ENCODE assay signal across 22 cellular contexts in genomic region chr11:89960841-89961240, GRCh38. TPM values are rescaled to one million over a fixed set of nuclear protein-coding genes. Genes with fewer than 3 reads are reported as not detected.
"Had no signal": no experiment of that assay in that cellular context is flagged by ENCODE, and none has a peak within 500 bp of the region (broad histone marks: within the 10 kb centered on the region; RNA-seq: fewer than 3 reads in every experiment).

No MANE protein-coding gene starts in this region.

RNA-seq across cellular contexts. Expression of gene TRIM64, which starts 5.0 kb away (rescaled TPM):
- total RNA-seq: activated CD4-positive, alpha-beta memory T cell treated with anti-CD3 and anti-CD28 coated beads for 36 hours; activated CD4-positive, alpha-beta T cell treated with anti-CD3 and anti-CD28 coated beads, Interleukin-2, amount 10 ng/mL, durations not matched to agents 24 days and 14 days; activated CD8-positive, alpha-beta memory T cell treated with anti-CD3 and anti-CD28 coated beads for 36 hours; activated CD8-positive, alpha-beta T cell treated with anti-CD3 and anti-CD28 coated beads for 36 hours; activated naive CD4-positive, alpha-beta T cell treated with anti-CD3 and anti-CD28 coated beads for 36 hours; activated naive CD4-positive, alpha-beta T cell treated with anti-CD3 and anti-CD28 coated beads, Interleukin-2, amount 50 U/mL, for 72 hours; activated naive CD8-positive, alpha-beta T cell treated with anti-CD3 and anti-CD28 coated beads for 36 hours; activated T-cell treated with anti-CD3 and anti-CD28 coated beads, Interleukin-2, amount 50 U/mL, for 4 hours; activated T-cell treated with anti-CD3 and anti-CD28 coated beads, Interleukin-2, amount 50 U/mL, for 72 hours; activated T-helper 1 cell treated with anti-CD3 and anti-CD28 coated beads, Interleukin-12 subunit alpha, Interleukin-12 subunit beta, Interleukin-2, Interleukin-4 antibody, amounts not matched to agents 30 ng/mL and 10 ng/mL and 1 ng/mL, durations not matched to agents 14 hours and 24 hours and 36 hours; activated T-helper 17 cell treated with anti-CD3 and anti-CD28 coated beads, Interleukin-2, amount 50 U/mL, for 72 hours; adrenal gland; aorta; body of pancreas; breast epithelium; cardiac septum; T-cell; T-helper 1 cell treated with Interleukin-12 subunit alpha and Interleukin-12 subunit beta and Interleukin-4 antibody, amounts not matched to agents 30 ng/mL and 1 ng/mL, for 36 hours; T-helper 17 cell; T-helper 2 cell treated with Interferon-gamma antibody and Interleukin-4, amounts not matched to agents 100 ng/mL and 5 ng/mL, for 36 hours; WTC11 had no signal
- polyA plus RNA-seq: adrenal gland, aorta had no signal

RNA-seq across cellular contexts. Expression of gene TRIM49D2, which starts 37.0 kb away (rescaled TPM):
- total RNA-seq: activated CD4-positive, alpha-beta memory T cell treated with anti-CD3 and anti-CD28 coated beads for 36 hours; activated CD4-positive, alpha-beta T cell treated with anti-CD3 and anti-CD28 coated beads, Interleukin-2, amount 10 ng/mL, durations not matched to agents 24 days and 14 days; activated CD8-positive, alpha-beta memory T cell treated with anti-CD3 and anti-CD28 coated beads for 36 hours; activated CD8-positive, alpha-beta T cell treated with anti-CD3 and anti-CD28 coated beads for 36 hours; activated naive CD4-positive, alpha-beta T cell treated with anti-CD3 and anti-CD28 coated beads for 36 hours; activated naive CD4-positive, alpha-beta T cell treated with anti-CD3 and anti-CD28 coated beads, Interleukin-2, amount 50 U/mL, for 72 hours; activated naive CD8-positive, alpha-beta T cell treated with anti-CD3 and anti-CD28 coated beads for 36 hours; activated T-cell treated with anti-CD3 and anti-CD28 coated beads, Interleukin-2, amount 50 U/mL, for 4 hours; activated T-cell treated with anti-CD3 and anti-CD28 coated beads, Interleukin-2, amount 50 U/mL, for 72 hours; activated T-helper 1 cell treated with anti-CD3 and anti-CD28 coated beads, Interleukin-12 subunit alpha, Interleukin-12 subunit beta, Interleukin-2, Interleukin-4 antibody, amounts not matched to agents 30 ng/mL and 10 ng/mL and 1 ng/mL, durations not matched to agents 14 hours and 24 hours and 36 hours; activated T-helper 17 cell treated with anti-CD3 and anti-CD28 coated beads, Interleukin-2, amount 50 U/mL, for 72 hours; adrenal gland; aorta; astrocyte; body of pancreas; breast epithelium; cardiac septum; T-cell; T-helper 1 cell treated with Interleukin-12 subunit alpha and Interleukin-12 subunit beta and Interleukin-4 antibody, amounts not matched to agents 30 ng/mL and 1 ng/mL, for 36 hours; T-helper 17 cell; T-helper 2 cell treated with Interferon-gamma antibody and Interleukin-4, amounts not matched to agents 100 ng/mL and 5 ng/mL, for 36 hours; WTC11 had no signal
- polyA plus RNA-seq: adrenal gland, aorta had no signal

RNA-seq across cellular contexts. Expression of gene TRIM49D1, which starts 38.8 kb away (rescaled TPM):
- total RNA-seq: activated CD4-positive, alpha-beta memory T cell treated with anti-CD3 and anti-CD28 coated beads for 36 hours; activated CD4-positive, alpha-beta T cell treated with anti-CD3 and anti-CD28 coated beads, Interleukin-2, amount 10 ng/mL, durations not matched to agents 24 days and 14 days; activated CD8-positive, alpha-beta memory T cell treated with anti-CD3 and anti-CD28 coated beads for 36 hours; activated CD8-positive, alpha-beta T cell treated with anti-CD3 and anti-CD28 coated beads for 36 hours; activated naive CD4-positive, alpha-beta T cell treated with anti-CD3 and anti-CD28 coated beads for 36 hours; activated naive CD4-positive, alpha-beta T cell treated with anti-CD3 and anti-CD28 coated beads, Interleukin-2, amount 50 U/mL, for 72 hours; activated naive CD8-positive, alpha-beta T cell treated with anti-CD3 and anti-CD28 coated beads for 36 hours; activated T-cell treated with anti-CD3 and anti-CD28 coated beads, Interleukin-2, amount 50 U/mL, for 4 hours; activated T-cell treated with anti-CD3 and anti-CD28 coated beads, Interleukin-2, amount 50 U/mL, for 72 hours; activated T-helper 1 cell treated with anti-CD3 and anti-CD28 coated beads, Interleukin-12 subunit alpha, Interleukin-12 subunit beta, Interleukin-2, Interleukin-4 antibody, amounts not matched to agents 30 ng/mL and 10 ng/mL and 1 ng/mL, durations not matched to agents 14 hours and 24 hours and 36 hours; activated T-helper 17 cell treated with anti-CD3 and anti-CD28 coated beads, Interleukin-2, amount 50 U/mL, for 72 hours; adrenal gland; aorta; body of pancreas; breast epithelium; cardiac septum; T-cell; T-helper 1 cell treated with Interleukin-12 subunit alpha and Interleukin-12 subunit beta and Interleukin-4 antibody, amounts not matched to agents 30 ng/mL and 1 ng/mL, for 36 hours; T-helper 17 cell; T-helper 2 cell treated with Interferon-gamma antibody and Interleukin-4, amounts not matched to agents 100 ng/mL and 5 ng/mL, for 36 hours; WTC11 had no signal
- polyA plus RNA-seq: adrenal gland, aorta had no signal
